8 cellular contexts compared by ENCODE assay signal in genomic region chr12:6608592-6609311, GRCh38. TPM values are rescaled to one million over a fixed set of nuclear protein-coding genes. Genes with fewer than 3 reads are reported as not detected.
DNase-seq lines count a peak whose midpoint lies in the region; ATAC-seq and TF ChIP-seq lines count a peak whose summit lies in the region.

No MANE protein-coding gene starts in this region.

- DNase-seq in stimulated activated CD4-positive, alpha-beta T cell treated with anti-CD3 and anti-CD28 coated beads, Interleukin-4, amount 100 ng/mL, for 24 hours: peak; percentile 40
- no peak for DNase-seq in stimulated activated CD4-positive, alpha-beta T cell treated with anti-CD3 and anti-CD28 coated beads, Interleukin-4, amount 100 ng/mL, for 1 hour
- peak; percentile 36 for DNase-seq in activated naive CD4-positive, alpha-beta T cell treated with anti-CD3 and anti-CD28 coated beads, Interleukin-2, amount 50 U/mL, for 16 hours
- DNase-seq in foreskin keratinocyte (no peak), iPS-NIHi7 (ENCODE audit: extremely low spot score) (no peak), H7 (no peak)

- H3K36me3 ChIP-seq in mucosa of rectum (ENCODE audit: control insufficient read depth in 2 of 2, insufficient read depth in 2 of 2, low read length in 2 of 2): peaks cover 0 to 1% of the 10 kb centered on the region in 2 donors
- H3K36me3 ChIP-seq in H7 (replicated peaks; ENCODE audit: control insufficient read depth, insufficient read depth, low read length): peaks cover 4% of the 10 kb centered on the region

- H3K4me1 ChIP-seq in mucosa of rectum (ENCODE audit: control insufficient read depth in 2 of 2, insufficient read depth in 2 of 2, low read length in 2 of 2): peaks cover 46 to 48% of the 10 kb centered on the region in 2 donors
- peaks cover 34% of the 10 kb centered on the region for H3K4me1 ChIP-seq in foreskin keratinocyte

- TF ChIP-seq CTCF in foreskin keratinocyte (conservative IDR thresholded peaks at IDR 0.05): no peak

- no peaks in the 10 kb centered on the region for H3K9me3 ChIP-seq in mucosa of rectum (ENCODE audit: control insufficient read depth in 2 of 2, low read length in 2 of 2)

- H3K27ac ChIP-seq in mucosa of rectum (ENCODE audit: low read depth in 2 of 2, low read length in 2 of 2) (peak overlapping the region; percentile 90 to 95), foreskin keratinocyte (no peak overlapping the region)

- H3K4me3 ChIP-seq in mucosa of rectum (ENCODE audit: low read length in 2 of 2) (no peak overlapping the region), H7 (ENCODE audit: insufficient read depth, low read depth, low read length) (no peak overlapping the region)

- H3K27me3 ChIP-seq in mucosa of rectum (ENCODE audit: control insufficient read depth in 2 of 2, insufficient read depth in 2 of 2, low read length in 2 of 2) (no peaks in the 10 kb centered on the region), foreskin keratinocyte (no peaks in the 10 kb centered on the region), H7 (ENCODE audit: control insufficient read depth, insufficient read depth, low read length) (no peaks in the 10 kb centered on the region)

- ATAC-seq in foreskin keratinocyte (no peak), GM21723 (IDR thresholded peaks at IDR 0.05; ENCODE audit: unreplicated experiment) (no peak)

- no peak overlapping the region for H3K9ac ChIP-seq in mucosa of rectum (ENCODE audit: low read depth in 1 of 2, low read length in 2 of 2)

RNA-seq across cellular contexts. Expression of gene CHD4, which starts 1.6 kb away (rescaled TPM):
- 156 and 174 TPM in 2 replicates for total RNA-seq in foreskin keratinocyte
- 90.9 and 98.5 TPM in 2 replicates for polyA plus RNA-seq in foreskin keratinocyte
- total RNA-seq in H7 (2014; rRNA removed; shearing (Covaris generic)): 236 and 245 TPM in 2 replicates

RNA-seq across cellular contexts. Expression of gene LPAR5, which starts 27.0 kb away (rescaled TPM):
- total RNA-seq in foreskin keratinocyte: 9.8 and 13.4 TPM in 2 replicates
- polyA plus RNA-seq in foreskin keratinocyte: 12.8 and 14.4 TPM in 2 replicates
- total RNA-seq in H7 (2014; rRNA removed; shearing (Covaris generic)): 0.04 TPM in 1 of 2 replicates, not detected in the other

RNA-seq across cellular contexts. Expression of gene ACRBP, which starts 38.5 kb away (rescaled TPM):
- total RNA-seq in foreskin keratinocyte: 0.07 TPM in 1 of 2 replicates, not detected in the other
- 0.09 and 0.11 TPM in 2 replicates for polyA plus RNA-seq in foreskin keratinocyte
- 0.80 and 3.6 TPM in 2 replicates for total RNA-seq in H7 (2014; rRNA removed; shearing (Covaris generic))

RNA-seq across cellular contexts. Expression of gene NOP2, which starts 40.7 kb away (rescaled TPM):
- total RNA-seq in foreskin keratinocyte: 64.2 and 65.6 TPM in 2 replicates
- 46.8 and 61.1 TPM in 2 replicates for polyA plus RNA-seq in foreskin keratinocyte
- total RNA-seq in H7 (2014; rRNA removed; shearing (Covaris generic)): 64.2 and 68.8 TPM in 2 replicates

RNA-seq across cellular contexts. Expression of gene IFFO1, which starts 52.9 kb away (rescaled TPM):
- 1.7 and 2.7 TPM in 2 replicates for total RNA-seq in foreskin keratinocyte
- 2.7 and 5.0 TPM in 2 replicates for polyA plus RNA-seq in foreskin keratinocyte
- 15.1 and 18.2 TPM in 2 replicates for total RNA-seq in H7 (2014; rRNA removed; shearing (Covaris generic))

Comparison
In these comparisons a context has a peak if more than half of its experiments do, and no peak if none do; other contexts are left out.
1. DNase-seq: peak in stimulated activated CD4-positive, alpha-beta T cell treated with anti-CD3 and anti-CD28 coated beads, Interleukin-4, amount 100 ng/mL, for 24 hours (single experiment) and activated naive CD4-positive, alpha-beta T cell treated with anti-CD3 and anti-CD28 coated beads, Interleukin-2, amount 50 U/mL, for 16 hours (single experiment); none in stimulated activated CD4-positive, alpha-beta T cell treated with anti-CD3 and anti-CD28 coated beads, Interleukin-4, amount 100 ng/mL, for 1 hour (single experiment), foreskin keratinocyte (0 of 2), iPS-NIHi7 (single experiment) and H7 (single experiment).
2. RNA of gene LPAR5, which starts 27.0 kb away (total RNA-seq): 9.8 to 13.4 TPM in foreskin keratinocyte; 0.04 TPM in H7; every median in the first group is over 10 times any median in the second.